Comparison of ENCODE assay signal across 8 cellular contexts in the genomic region with DNA sequence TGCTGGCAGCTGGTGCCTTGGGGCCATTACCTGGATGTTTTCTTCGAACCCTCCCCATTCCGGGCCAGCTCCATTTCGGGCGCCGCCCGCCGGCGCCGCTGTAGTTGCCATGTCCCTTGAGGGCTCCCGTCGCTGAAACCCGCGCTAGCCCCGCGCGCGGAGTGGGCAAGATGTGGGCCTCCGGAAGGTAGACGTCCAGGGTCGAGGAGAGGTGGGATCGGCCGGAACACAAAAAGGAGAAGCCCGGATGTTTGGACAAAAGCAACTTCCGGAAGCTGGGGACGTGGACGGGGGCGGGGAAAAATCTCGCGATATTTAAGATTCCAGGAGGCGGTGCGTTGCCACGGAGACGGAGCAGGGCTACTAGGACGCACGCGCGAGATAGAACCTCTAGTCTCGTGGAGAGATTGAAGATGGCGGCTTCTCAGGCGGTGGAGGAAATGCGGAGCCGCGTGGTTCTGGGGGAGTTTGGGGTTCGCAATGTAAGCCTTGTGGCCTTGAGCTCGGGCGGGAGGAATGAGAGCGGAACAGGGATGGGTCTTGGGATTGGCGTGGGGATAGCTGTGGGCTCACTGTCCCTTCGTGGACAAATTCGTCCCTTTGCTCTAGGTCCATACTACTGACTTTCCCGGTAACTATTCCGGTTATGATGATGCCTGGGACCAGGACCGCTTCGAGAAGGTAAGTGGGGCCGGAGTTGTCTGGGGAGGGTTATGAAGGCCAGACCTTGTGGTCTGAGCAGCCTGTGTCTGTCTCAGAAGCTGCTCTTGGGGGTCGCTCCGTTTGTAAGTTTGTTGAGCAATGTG. TPM values are rescaled to one million over a fixed set of nuclear protein-coding genes. Genes with fewer than 3 reads are reported as not detected.
DNase-seq lines count a peak whose midpoint lies in the region; ATAC-seq and TF ChIP-seq lines count a peak whose summit lies in the region.

A gene with protein sequence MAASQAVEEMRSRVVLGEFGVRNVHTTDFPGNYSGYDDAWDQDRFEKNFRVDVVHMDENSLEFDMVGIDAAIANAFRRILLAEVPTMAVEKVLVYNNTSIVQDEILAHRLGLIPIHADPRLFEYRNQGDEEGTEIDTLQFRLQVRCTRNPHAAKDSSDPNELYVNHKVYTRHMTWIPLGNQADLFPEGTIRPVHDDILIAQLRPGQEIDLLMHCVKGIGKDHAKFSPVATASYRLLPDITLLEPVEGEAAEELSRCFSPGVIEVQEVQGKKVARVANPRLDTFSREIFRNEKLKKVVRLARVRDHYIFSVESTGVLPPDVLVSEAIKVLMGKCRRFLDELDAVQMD (plus strand): TSS at position 393 of the 806 bp plus-strand sequence. CDS start 21 bp downstream, at position 414.
TSS of gene YIPF3 (minus strand) at position 230 of the 806 bp plus-strand sequence. CDS start at position 111, 119 bp downstream.

- TF ChIP-seq POLR2A in GM19099 (IDR thresholded peaks at IDR 0.05; ENCODE audit: extremely low read depth, insufficient read length, low read depth), result peak; percentile 91

- H3K4me3 ChIP-seq in kidney epithelial cell (ENCODE audit: low read depth, low read length), result peak within 1 kb of the TSS; percentile 82

- H3K36me3 ChIP-seq in kidney epithelial cell (ENCODE audit: control insufficient read depth, insufficient read depth, low read length), result peaks cover 7% of the 10 kb centered on the region

- DNase-seq in AML-193 (lab: John Stamatoyannopoulos, UW) (peak; percentile 99 to 100), NCI-H460 (ENCODE audit: extremely low read depth, low read depth) (peak; percentile 97), cerebellum (ENCODE audit: low spot score) (peak; percentile 98), kidney epithelial cell (ENCODE audit: low read depth) (peak; percentile 86)
- DNase-seq in activated CD4-positive, CD25-positive, alpha-beta regulatory T cell treated with anti-CD3 and anti-CD28 coated beads, Interleukin-2, amount 50 U/mL, for 72 hours, result peak; percentile 95
- DNase-seq in stimulated activated CD4-positive, alpha-beta T cell treated with anti-CD3 and anti-CD28 coated beads, Interleukin-15, amount 100 ng/mL, for 48 hours (ENCODE audit: low read depth in 2 of 2), result peak; percentile 94 to 96

- H3K27me3 ChIP-seq in kidney epithelial cell (ENCODE audit: control insufficient read depth, insufficient read depth, low read length), result no peaks in the 10 kb centered on the region

- no peak for TF ChIP-seq CTCF in kidney epithelial cell (IDR thresholded peaks at IDR 0.05; ENCODE audit: insufficient read depth, low read length, poor library complexity, severe bottlenecking)

- ATAC-seq in HG03432 (IDR thresholded peaks at IDR 0.05; ENCODE audit: unreplicated experiment), result peak; percentile 85

RNA-seq across cellular contexts. Expression of the first gene that starts in this region (rescaled TPM):
- total RNA-seq in NCI-H460 (2014; rRNA removed; shearing (Covaris generic)), result 36.4 and 39.5 TPM in 2 replicates
- 55.8 and 66.7 TPM in 2 replicates for polyA plus RNA-seq in NCI-H460 (2014; cell fraction: nucleus; rRNA removed)
- total RNA-seq in cerebellum (20.9 TPM), kidney epithelial cell (36.7 and 46.8 TPM in 2 replicates)

RNA-seq across cellular contexts. Expression of gene YIPF3, which starts in this region (rescaled TPM):
- total RNA-seq in NCI-H460 (2014; rRNA removed; shearing (Covaris generic)), result 62.4 and 69.1 TPM in 2 replicates
- 83.5 and 330 TPM in 2 replicates for polyA plus RNA-seq in NCI-H460 (2014; cell fraction: nucleus; rRNA removed)
- total RNA-seq in cerebellum (46.5 TPM), kidney epithelial cell (149 and 153 TPM in 2 replicates)

Comparison
In these comparisons a context has a peak if more than half of its experiments do, and no peak if none do; other contexts are left out.
1. Peak in every context shown above with its lines: DNase-seq, ATAC-seq and H3K4me3 ChIP-seq.